ENCODE assay signal across 1 cellular context in genomic region chr22:38461414-38462081, GRCh38.
TF ChIP-seq lines count a peak whose summit lies in the region.

No MANE protein-coding gene starts in this region.

TF ChIP-seq in GM23338, 12 proteins besides CTCF, POLR2A, EP300 and RAD21 (continued from another document):
- TF ChIP-seq ETS1 (IDR thresholded peaks at IDR 0.05) = 0 out of 2 replicates have a peak, but pooled peaks have one; percentile 30
TF ChIP-seq in GM23338: peak in this region for 3.
